Comparison of ENCODE assay signal across 1 cellular context in the genomic region with DNA sequence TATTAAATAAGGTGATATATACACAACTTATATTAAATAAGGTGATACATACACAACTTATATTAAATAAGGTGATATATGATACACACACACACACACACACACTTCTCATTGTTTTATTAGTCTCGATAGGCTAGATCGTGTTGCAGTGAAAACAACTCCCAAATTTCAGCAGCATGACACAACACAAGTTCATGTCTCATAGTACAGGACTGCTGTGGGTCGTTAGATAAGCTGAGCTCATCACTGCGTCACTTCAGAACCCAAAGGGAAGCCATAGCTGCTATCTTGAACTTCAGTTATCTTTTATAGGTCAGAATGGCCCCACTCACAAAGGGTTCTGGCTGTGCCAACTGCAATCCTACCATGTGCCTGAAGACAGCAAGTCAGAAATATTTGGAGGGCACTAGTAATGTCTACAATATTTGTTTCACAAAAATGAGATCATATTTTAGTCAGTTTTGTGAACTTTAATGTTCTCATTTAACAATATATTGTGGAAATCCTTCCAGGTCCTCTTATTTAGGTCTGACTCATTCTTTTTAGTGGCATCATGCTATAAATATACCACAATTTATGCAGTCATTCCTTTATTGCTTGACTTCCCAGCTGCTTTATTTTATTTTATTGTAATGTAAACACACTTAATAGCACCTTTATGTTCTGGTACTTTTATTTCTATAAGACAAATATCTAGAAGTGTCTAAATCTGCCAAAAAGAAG.
A peak's percentile ranks its signal among the peaks of the same experiment; 100 is the strongest.
TF ChIP-seq lines count a peak whose summit lies in the region.

No MANE protein-coding gene starts in this region.

TF ChIP-seq in HEK293, 187 proteins besides CTCF, POLR2A, EP300 and RAD21 (continued from another document and continues in another):
- TF ChIP-seq, protein P1, sequence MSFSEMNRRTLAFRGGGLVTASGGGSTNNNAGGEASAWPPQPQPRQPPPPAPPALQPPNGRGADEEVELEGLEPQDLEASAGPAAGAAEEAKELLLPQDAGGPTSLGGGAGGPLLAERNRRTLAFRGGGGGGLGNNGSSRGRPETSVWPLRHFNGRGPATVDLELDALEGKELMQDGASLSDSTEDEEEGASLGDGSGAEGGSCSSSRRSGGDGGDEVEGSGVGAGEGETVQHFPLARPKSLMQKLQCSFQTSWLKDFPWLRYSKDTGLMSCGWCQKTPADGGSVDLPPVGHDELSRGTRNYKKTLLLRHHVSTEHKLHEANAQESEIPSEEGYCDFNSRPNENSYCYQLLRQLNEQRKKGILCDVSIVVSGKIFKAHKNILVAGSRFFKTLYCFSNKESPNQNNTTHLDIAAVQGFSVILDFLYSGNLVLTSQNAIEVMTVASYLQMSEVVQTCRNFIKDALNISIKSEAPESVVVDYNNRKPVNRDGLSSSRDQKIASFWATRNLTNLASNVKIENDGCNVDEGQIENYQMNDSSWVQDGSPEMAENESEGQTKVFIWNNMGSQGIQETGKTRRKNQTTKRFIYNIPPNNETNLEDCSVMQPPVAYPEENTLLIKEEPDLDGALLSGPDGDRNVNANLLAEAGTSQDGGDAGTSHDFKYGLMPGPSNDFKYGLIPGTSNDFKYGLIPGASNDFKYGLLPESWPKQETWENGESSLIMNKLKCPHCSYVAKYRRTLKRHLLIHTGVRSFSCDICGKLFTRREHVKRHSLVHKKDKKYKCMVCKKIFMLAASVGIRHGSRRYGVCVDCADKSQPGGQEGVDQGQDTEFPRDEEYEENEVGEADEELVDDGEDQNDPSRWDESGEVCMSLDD (tag by site-specific recombination; IDR thresholded peaks at IDR 0.05), result peak; percentile 80
- no peak for TF ChIP-seq ZFHX2 (tag by site-specific recombination; conservative IDR thresholded peaks at IDR 0.05)
- no peak for TF ChIP-seq ZNF560 (tag by site-specific recombination; IDR thresholded peaks at IDR 0.05; ENCODE audit: borderline replicate concordance)
- peak; percentile 77 for TF ChIP-seq ZSCAN23 (tag by site-specific recombination; IDR thresholded peaks at IDR 0.05)
- TF ChIP-seq ZNF140 (tag by site-specific recombination; IDR thresholded peaks at IDR 0.05), result no peak
- TF ChIP-seq, protein P2, sequence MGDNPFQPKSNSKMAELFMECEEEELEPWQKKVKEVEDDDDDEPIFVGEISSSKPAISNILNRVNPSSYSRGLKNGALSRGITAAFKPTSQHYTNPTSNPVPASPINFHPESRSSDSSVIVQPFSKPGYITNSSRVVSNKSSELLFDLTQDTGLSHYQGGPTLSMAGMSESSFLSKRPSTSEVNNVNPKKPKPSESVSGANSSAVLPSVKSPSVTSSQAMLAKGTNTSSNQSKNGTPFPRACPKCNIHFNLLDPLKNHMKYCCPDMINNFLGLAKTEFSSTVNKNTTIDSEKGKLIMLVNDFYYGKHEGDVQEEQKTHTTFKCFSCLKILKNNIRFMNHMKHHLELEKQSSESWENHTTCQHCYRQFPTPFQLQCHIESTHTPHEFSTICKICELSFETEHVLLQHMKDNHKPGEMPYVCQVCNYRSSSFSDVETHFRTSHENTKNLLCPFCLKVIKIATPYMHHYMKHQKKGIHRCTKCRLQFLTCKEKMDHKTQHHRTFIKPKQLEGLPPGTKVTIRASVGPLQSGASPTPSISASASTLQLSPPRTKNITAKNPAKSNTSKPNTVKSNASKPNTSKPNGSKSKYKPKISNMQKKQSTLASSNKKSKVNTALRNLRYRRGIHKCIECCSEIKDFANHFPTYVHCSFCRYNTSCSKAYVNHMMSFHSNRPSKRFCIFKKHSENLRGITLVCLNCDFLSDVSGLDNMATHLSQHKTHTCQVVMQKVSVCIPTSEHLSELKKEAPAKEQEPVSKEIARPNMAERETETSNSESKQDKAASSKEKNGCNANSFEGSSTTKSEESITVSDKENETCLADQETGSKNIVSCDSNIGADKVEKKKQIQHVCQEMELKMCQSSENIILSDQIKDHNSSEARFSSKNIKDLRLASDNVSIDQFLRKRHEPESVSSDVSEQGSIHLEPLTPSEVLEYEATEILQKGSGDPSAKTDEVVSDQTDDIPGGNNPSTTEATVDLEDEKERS (tag by site-specific recombination; IDR thresholded peaks at IDR 0.05), result peak; percentile 83; the same call in 1 of the 2 replicates
- TF ChIP-seq SCRT2 (tag by site-specific recombination; IDR thresholded peaks at IDR 0.05), result peak; percentile 14; the same call in 1 of the 2 replicates
- TF ChIP-seq ZFP37 (tag by site-specific recombination; IDR thresholded peaks at IDR 0.05), result peak; percentile 67; the same call in 1 of the 2 replicates
- TF ChIP-seq ZNF544 (tag by site-specific recombination; IDR thresholded peaks at IDR 0.05), result no peak
- peak; percentile 42 for TF ChIP-seq SP3 (tag by site-specific recombination; IDR thresholded peaks at IDR 0.05)
- TF ChIP-seq KLF9 (tag by site-specific recombination; IDR thresholded peaks at IDR 0.05; ENCODE audit: low read depth), result no peak
- peak; percentile 91 for TF ChIP-seq GLI2 (tag by site-specific recombination; IDR thresholded peaks at IDR 0.05; ENCODE audit: borderline replicate concordance, low read depth)
- TF ChIP-seq HOXD13 (CRISPR knock-in tag; IDR thresholded peaks at IDR 0.05; ENCODE audit: borderline replicate concordance), result peak; percentile 50
- no peak for TF ChIP-seq ZNF169 (tag by site-specific recombination; IDR thresholded peaks at IDR 0.05)
- TF ChIP-seq ZNF843 (tag by site-specific recombination; IDR thresholded peaks at IDR 0.05), result peak; percentile 98
- TF ChIP-seq, protein P3, sequence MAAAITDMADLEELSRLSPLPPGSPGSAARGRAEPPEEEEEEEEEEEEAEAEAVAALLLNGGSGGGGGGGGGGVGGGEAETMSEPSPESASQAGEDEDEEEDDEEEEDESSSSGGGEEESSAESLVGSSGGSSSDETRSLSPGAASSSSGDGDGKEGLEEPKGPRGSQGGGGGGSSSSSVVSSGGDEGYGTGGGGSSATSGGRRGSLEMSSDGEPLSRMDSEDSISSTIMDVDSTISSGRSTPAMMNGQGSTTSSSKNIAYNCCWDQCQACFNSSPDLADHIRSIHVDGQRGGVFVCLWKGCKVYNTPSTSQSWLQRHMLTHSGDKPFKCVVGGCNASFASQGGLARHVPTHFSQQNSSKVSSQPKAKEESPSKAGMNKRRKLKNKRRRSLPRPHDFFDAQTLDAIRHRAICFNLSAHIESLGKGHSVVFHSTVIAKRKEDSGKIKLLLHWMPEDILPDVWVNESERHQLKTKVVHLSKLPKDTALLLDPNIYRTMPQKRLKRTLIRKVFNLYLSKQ (tag by site-specific recombination; IDR thresholded peaks at IDR 0.05; ENCODE audit: borderline replicate concordance), result no peak
- peak; percentile 100 for TF ChIP-seq ZNF664 (tag by site-specific recombination; IDR thresholded peaks at IDR 0.05)
- TF ChIP-seq KLF8 (tag by site-specific recombination; IDR thresholded peaks at IDR 0.05), result peak; percentile 89
- TF ChIP-seq, protein P4, sequence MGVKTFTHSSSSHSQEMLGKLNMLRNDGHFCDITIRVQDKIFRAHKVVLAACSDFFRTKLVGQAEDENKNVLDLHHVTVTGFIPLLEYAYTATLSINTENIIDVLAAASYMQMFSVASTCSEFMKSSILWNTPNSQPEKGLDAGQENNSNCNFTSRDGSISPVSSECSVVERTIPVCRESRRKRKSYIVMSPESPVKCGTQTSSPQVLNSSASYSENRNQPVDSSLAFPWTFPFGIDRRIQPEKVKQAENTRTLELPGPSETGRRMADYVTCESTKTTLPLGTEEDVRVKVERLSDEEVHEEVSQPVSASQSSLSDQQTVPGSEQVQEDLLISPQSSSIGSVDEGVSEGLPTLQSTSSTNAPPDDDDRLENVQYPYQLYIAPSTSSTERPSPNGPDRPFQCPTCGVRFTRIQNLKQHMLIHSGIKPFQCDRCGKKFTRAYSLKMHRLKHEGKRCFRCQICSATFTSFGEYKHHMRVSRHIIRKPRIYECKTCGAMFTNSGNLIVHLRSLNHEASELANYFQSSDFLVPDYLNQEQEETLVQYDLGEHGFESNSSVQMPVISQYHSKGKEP (tag by site-specific recombination; IDR thresholded peaks at IDR 0.05), result no peak
- TF ChIP-seq GLIS1 (tag by site-specific recombination; IDR thresholded peaks at IDR 0.05), result 0 out of 2 replicates have a peak, but pooled peaks have one; percentile 57
- TF ChIP-seq KLF7 (tag by site-specific recombination; IDR thresholded peaks at IDR 0.05; ENCODE audit: borderline replicate concordance), result peak; percentile 56; the same call in 1 of the 2 replicates
- no peak for TF ChIP-seq ZNF548 (tag by site-specific recombination; IDR thresholded peaks at IDR 0.05)
- TF ChIP-seq KLF16 (tag by site-specific recombination; IDR thresholded peaks at IDR 0.05), result peak; percentile 37; the same call in 1 of the 2 replicates
- no peak for TF ChIP-seq ZNF132 (tag by site-specific recombination; IDR thresholded peaks at IDR 0.05; ENCODE audit: borderline replicate concordance)
- TF ChIP-seq, protein P5, sequence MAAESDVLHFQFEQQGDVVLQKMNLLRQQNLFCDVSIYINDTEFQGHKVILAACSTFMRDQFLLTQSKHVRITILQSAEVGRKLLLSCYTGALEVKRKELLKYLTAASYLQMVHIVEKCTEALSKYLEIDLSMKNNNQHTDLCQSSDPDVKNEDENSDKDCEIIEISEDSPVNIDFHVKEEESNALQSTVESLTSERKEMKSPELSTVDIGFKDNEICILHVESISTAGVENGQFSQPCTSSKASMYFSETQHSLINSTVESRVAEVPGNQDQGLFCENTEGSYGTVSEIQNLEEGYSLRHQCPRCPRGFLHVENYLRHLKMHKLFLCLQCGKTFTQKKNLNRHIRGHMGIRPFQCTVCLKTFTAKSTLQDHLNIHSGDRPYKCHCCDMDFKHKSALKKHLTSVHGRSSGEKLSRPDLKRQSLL (tag by site-specific recombination; IDR thresholded peaks at IDR 0.05), result no peak
- TF ChIP-seq ZNF391 (tag by site-specific recombination; IDR thresholded peaks at IDR 0.05; ENCODE audit: borderline replicate concordance, low read depth), result peak; percentile 91; the same call in 1 of the 2 replicates
- TF ChIP-seq ZNF292 (tag by site-specific recombination; IDR thresholded peaks at IDR 0.05; ENCODE audit: borderline replicate concordance, low read depth), result no peak
- peak; percentile 89 for TF ChIP-seq SP7 (tag by site-specific recombination; IDR thresholded peaks at IDR 0.05)
- TF ChIP-seq, protein P6, sequence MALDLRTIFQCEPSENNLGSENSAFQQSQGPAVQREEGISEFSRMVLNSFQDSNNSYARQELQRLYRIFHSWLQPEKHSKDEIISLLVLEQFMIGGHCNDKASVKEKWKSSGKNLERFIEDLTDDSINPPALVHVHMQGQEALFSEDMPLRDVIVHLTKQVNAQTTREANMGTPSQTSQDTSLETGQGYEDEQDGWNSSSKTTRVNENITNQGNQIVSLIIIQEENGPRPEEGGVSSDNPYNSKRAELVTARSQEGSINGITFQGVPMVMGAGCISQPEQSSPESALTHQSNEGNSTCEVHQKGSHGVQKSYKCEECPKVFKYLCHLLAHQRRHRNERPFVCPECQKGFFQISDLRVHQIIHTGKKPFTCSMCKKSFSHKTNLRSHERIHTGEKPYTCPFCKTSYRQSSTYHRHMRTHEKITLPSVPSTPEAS (tag by site-specific recombination; IDR thresholded peaks at IDR 0.05), result peak; percentile 94
- no peak for TF ChIP-seq ZNF510 (tag by site-specific recombination; IDR thresholded peaks at IDR 0.05; ENCODE audit: insufficient replicate concordance)
- TF ChIP-seq ZNF10 (tag by site-specific recombination; IDR thresholded peaks at IDR 0.05), result peak; percentile 90
- peak; percentile 49; the same call in 1 of the 2 replicates for TF ChIP-seq ZNF792 (tag by site-specific recombination; IDR thresholded peaks at IDR 0.05)
- no peak for TF ChIP-seq GLI4 (tag by site-specific recombination; IDR thresholded peaks at IDR 0.05)
- 0 out of 2 replicates have a peak, but pooled peaks have one; percentile 24 for TF ChIP-seq ZBTB20 (tag by site-specific recombination; IDR thresholded peaks at IDR 0.05)
- peak; percentile 10; the same call in 1 of the 2 replicates for TF ChIP-seq ZNF76 (tag by site-specific recombination; IDR thresholded peaks at IDR 0.05; ENCODE audit: borderline replicate concordance, low read depth)
- no peak for TF ChIP-seq ZNF239 (tag by site-specific recombination; IDR thresholded peaks at IDR 0.05)
- no peak for TF ChIP-seq MZF1 (tag by site-specific recombination; IDR thresholded peaks at IDR 0.05; ENCODE audit: borderline replicate concordance)
- TF ChIP-seq, protein P7, sequence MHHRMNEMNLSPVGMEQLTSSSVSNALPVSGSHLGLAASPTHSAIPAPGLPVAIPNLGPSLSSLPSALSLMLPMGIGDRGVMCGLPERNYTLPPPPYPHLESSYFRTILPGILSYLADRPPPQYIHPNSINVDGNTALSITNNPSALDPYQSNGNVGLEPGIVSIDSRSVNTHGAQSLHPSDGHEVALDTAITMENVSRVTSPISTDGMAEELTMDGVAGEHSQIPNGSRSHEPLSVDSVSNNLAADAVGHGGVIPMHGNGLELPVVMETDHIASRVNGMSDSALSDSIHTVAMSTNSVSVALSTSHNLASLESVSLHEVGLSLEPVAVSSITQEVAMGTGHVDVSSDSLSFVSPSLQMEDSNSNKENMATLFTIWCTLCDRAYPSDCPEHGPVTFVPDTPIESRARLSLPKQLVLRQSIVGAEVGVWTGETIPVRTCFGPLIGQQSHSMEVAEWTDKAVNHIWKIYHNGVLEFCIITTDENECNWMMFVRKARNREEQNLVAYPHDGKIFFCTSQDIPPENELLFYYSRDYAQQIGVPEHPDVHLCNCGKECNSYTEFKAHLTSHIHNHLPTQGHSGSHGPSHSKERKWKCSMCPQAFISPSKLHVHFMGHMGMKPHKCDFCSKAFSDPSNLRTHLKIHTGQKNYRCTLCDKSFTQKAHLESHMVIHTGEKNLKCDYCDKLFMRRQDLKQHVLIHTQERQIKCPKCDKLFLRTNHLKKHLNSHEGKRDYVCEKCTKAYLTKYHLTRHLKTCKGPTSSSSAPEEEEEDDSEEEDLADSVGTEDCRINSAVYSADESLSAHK (tag by site-specific recombination; IDR thresholded peaks at IDR 0.05), result peak; percentile 74
- TF ChIP-seq ZNF626 (tag by site-specific recombination; IDR thresholded peaks at IDR 0.05), result 0 out of 2 replicates have a peak, but pooled peaks have one; percentile 2
- peak; percentile 52; the same call in 1 of the 2 replicates for TF ChIP-seq BCL11B (tag by site-specific recombination; IDR thresholded peaks at IDR 0.05; ENCODE audit: low read depth)
- TF ChIP-seq, protein P8, sequence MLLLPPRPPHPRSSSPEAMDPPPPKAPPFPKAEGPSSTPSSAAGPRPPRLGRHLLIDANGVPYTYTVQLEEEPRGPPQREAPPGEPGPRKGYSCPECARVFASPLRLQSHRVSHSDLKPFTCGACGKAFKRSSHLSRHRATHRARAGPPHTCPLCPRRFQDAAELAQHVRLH (tag by site-specific recombination; IDR thresholded peaks at IDR 0.05), result peak; percentile 57
- no peak for TF ChIP-seq ZNF433 (tag by site-specific recombination; IDR thresholded peaks at IDR 0.05; ENCODE audit: low read depth)
- TF ChIP-seq, protein P9, sequence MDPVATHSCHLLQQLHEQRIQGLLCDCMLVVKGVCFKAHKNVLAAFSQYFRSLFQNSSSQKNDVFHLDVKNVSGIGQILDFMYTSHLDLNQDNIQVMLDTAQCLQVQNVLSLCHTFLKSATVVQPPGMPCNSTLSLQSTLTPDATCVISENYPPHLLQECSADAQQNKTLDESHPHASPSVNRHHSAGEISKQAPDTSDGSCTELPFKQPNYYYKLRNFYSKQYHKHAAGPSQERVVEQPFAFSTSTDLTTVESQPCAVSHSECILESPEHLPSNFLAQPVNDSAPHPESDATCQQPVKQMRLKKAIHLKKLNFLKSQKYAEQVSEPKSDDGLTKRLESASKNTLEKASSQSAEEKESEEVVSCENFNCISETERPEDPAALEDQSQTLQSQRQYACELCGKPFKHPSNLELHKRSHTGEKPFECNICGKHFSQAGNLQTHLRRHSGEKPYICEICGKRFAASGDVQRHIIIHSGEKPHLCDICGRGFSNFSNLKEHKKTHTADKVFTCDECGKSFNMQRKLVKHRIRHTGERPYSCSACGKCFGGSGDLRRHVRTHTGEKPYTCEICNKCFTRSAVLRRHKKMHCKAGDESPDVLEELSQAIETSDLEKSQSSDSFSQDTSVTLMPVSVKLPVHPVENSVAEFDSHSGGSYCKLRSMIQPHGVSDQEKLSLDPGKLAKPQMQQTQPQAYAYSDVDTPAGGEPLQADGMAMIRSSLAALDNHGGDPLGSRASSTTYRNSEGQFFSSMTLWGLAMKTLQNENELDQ (tag by site-specific recombination; IDR thresholded peaks at IDR 0.05; ENCODE audit: low read depth), result peak; percentile 62; the same call in 1 of the 2 replicates
